Comparison of ENCODE assay signal across 12 cellular contexts in the genomic region with DNA sequence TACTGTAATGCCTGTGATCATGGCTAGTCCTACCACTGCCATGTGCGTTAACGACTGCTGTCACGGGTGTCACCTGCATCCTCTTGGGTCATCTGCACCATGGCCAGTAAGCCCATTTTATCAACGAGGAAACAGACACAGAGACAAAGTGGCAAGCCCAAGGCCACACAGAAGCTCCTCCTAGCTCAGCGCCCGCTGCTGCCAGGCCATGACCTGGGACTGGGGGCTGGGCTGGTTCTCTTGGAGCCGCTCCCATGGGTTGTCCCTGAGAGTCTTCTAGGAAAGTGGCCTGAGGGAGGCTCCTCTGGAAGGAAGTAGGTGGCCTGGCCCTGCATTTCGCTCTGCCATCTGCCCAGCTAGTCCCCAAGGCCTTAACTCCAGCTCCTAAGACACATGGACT. TPM values are rescaled to one million over a fixed set of nuclear protein-coding genes. Genes with fewer than 3 reads are reported as not detected.
DNase-seq lines count a peak whose midpoint lies in the region; ATAC-seq and TF ChIP-seq lines count a peak whose summit lies in the region.
"Had no signal": no experiment of that assay in that cellular context is flagged by ENCODE, and none has a peak within 500 bp of the region (broad histone marks: within the 10 kb centered on the region; RNA-seq: fewer than 3 reads in every experiment).

No MANE protein-coding gene starts in this region.

- no peak overlapping the region for H3K4me3 Mint-ChIP-seq in activated naive CD8-positive, alpha-beta T cell treated with anti-CD3 and anti-CD28 coated beads, Interleukin-2, amount 50 U/mL, for 24 hours

- H3K27me3 ChIP-seq in heart left ventricle: no peaks in the 10 kb centered on the region
- no peaks in the 10 kb centered on the region for H3K27me3 ChIP-seq in lower lobe of right lung (ENCODE audit: low read depth)
- no peaks in the 10 kb centered on the region for H3K27me3 ChIP-seq in tibial nerve
- H3K27me3 ChIP-seq in mesendoderm (ENCODE audit: insufficient read depth, low read length, poor library complexity): no peaks in the 10 kb centered on the region

- H3K9me3 Mint-ChIP-seq in activated naive CD8-positive, alpha-beta T cell treated with anti-CD3 and anti-CD28 coated beads, Interleukin-2, amount 50 U/mL, for 24 hours: no peaks in the 10 kb centered on the region

- H3K18ac ChIP-seq in mesendoderm (ENCODE audit: low read length): no peak overlapping the region

- H3K23ac ChIP-seq in mesendoderm (ENCODE audit: low read length): no peak overlapping the region

- H2BK120ac ChIP-seq in mesendoderm (ENCODE audit: low read depth, low read length): no peak overlapping the region

- no peak overlapping the region for H2BK5ac ChIP-seq in mesendoderm (ENCODE audit: low read length)

- H2BK15ac ChIP-seq in mesendoderm (replicated peaks; ENCODE audit: low read depth): no peak overlapping the region

- peak overlapping the region; percentile 80 for H3K27ac Mint-ChIP-seq in activated naive CD8-positive, alpha-beta T cell treated with anti-CD3 and anti-CD28 coated beads, Interleukin-2, amount 50 U/mL, for 24 hours

- DNase-seq in heart left ventricle (no peak), left ventricle myocardium superior (no peak), lower lobe of right lung (no peak), tibial nerve (ENCODE audit: low spot score in 2 of 2) (no peak), islet precursor cell (no peak), SIG-M5 treated with dmso at 0.1 percent for 504 hours (lab: John Stamatoyannopoulos, UW; ENCODE audit: unreplicated experiment) (no peak), mesendoderm (no peak)
- no peak for DNase-seq in activated naive CD8-positive, alpha-beta T cell treated with anti-CD3 and anti-CD28 coated beads, Interleukin-2, amount 50 U/mL, for 24 hours
- DNase-seq: GDM1, MM.1S had no signal

- no peaks in the 10 kb centered on the region for H3K27me3 Mint-ChIP-seq in activated naive CD8-positive, alpha-beta T cell treated with anti-CD3 and anti-CD28 coated beads, Interleukin-2, amount 50 U/mL, for 24 hours

- no peak for ATAC-seq in heart left ventricle
- ATAC-seq in left ventricle myocardium superior: no peak
- no peak for ATAC-seq in activated naive CD8-positive, alpha-beta T cell treated with anti-CD3 and anti-CD28 coated beads, Interleukin-2, amount 50 U/mL, for 24 hours
- no peak for ATAC-seq in lower lobe of right lung

- H3K79me1 ChIP-seq in mesendoderm (ENCODE audit: low read length): peaks cover 8% of the 10 kb centered on the region

- TF ChIP-seq POLR2A in heart left ventricle (IDR thresholded peaks at IDR 0.05) (no peak), tibial nerve (IDR thresholded peaks at IDR 0.05) (no peak)

- TF ChIP-seq CTCF in heart left ventricle (IDR thresholded peaks at IDR 0.05): no peak
- TF ChIP-seq CTCF in lower lobe of right lung (IDR thresholded peaks at IDR 0.05): no peak
- no peak for TF ChIP-seq CTCF in tibial nerve (IDR thresholded peaks at IDR 0.05)

- 61 to 85% (median 69%) methylated on average over 8 of the region's 8 CpGs for WGBS in heart left ventricle, 4 donors
- WGBS in tibial nerve, 2 donors: 78 to 87% methylated on average over 3 to 7 of the region's 8 CpGs
- WGBS in mesendoderm (ENCODE audit: extremely low coverage, insufficient coverage, low lambda C conversion rate): no CpG with 5 or more reads among the region's 8 CpGs

- no peak overlapping the region for H3K56ac ChIP-seq in mesendoderm (ENCODE audit: low read length)

- H3K9ac ChIP-seq in mesendoderm (ENCODE audit: low read length): no peak overlapping the region

- peaks cover 19 to 92% (median 77%) of the 10 kb centered on the region in 12 donors for H3K4me1 ChIP-seq in heart left ventricle
- peaks cover 83% of the 10 kb centered on the region for H3K4me1 ChIP-seq in lower lobe of right lung
- peaks cover 0 to 86% (median 58%) of the 10 kb centered on the region in 4 donors for H3K4me1 ChIP-seq in tibial nerve
- H3K4me1 ChIP-seq in mesendoderm (ENCODE audit: control insufficient read depth, low read depth, low read length): peaks cover 5% of the 10 kb centered on the region

- no peak overlapping the region for H3K4me2 ChIP-seq in mesendoderm (ENCODE audit: low read length)
- H3K4me2 ChIP-seq: PC-9 had no signal

- intact Hi-C loops in heart left ventricle (cut with DNase I) (loop anchor here in 6 of 10 donors (5.0 kb wide), 4 partner anchors 34 to 91 kb away; no protein-coding TSS in a partner anchor), left ventricle myocardium superior (cut with micrococcal nuclease) (loop anchor here (10.0 kb wide), 1 partner anchor 47 kb away; no protein-coding TSS in a partner anchor), lower lobe of right lung (cut with DNase I) (no loop called here)

- no peak overlapping the region for H3K4me3 ChIP-seq in heart left ventricle
- no peak overlapping the region for H3K4me3 ChIP-seq in lower lobe of right lung
- no peak overlapping the region for H3K4me3 ChIP-seq in tibial nerve
- H3K4me3 ChIP-seq in mesendoderm (ENCODE audit: low read length): no peak overlapping the region
- H3K4me3 ChIP-seq: PC-9, prostate gland had no signal

- H3K4me1 Mint-ChIP-seq in activated naive CD8-positive, alpha-beta T cell treated with anti-CD3 and anti-CD28 coated beads, Interleukin-2, amount 50 U/mL, for 24 hours: peaks cover 47% of the 10 kb centered on the region

- no peaks in the 10 kb centered on the region for H3K79me2 ChIP-seq in mesendoderm (ENCODE audit: control insufficient read depth, insufficient read depth, low read length)

- peaks cover 21% of the 10 kb centered on the region for H3K36me3 Mint-ChIP-seq in activated naive CD8-positive, alpha-beta T cell treated with anti-CD3 and anti-CD28 coated beads, Interleukin-2, amount 50 U/mL, for 24 hours (ENCODE audit: low read depth)

- no peak overlapping the region for H3K4ac ChIP-seq in mesendoderm (ENCODE audit: low read depth, low read length)

- H3K9me3 ChIP-seq in heart left ventricle: no peaks in the 10 kb centered on the region
- H3K9me3 ChIP-seq in lower lobe of right lung: no peaks in the 10 kb centered on the region
- H3K9me3 ChIP-seq in tibial nerve: no peaks in the 10 kb centered on the region
- H3K9me3 ChIP-seq: prostate gland had no signal

- no peak overlapping the region for H4K5ac ChIP-seq in mesendoderm (ENCODE audit: low read length)

- H4K8ac ChIP-seq in mesendoderm (ENCODE audit: low read depth, low read length): no peak overlapping the region

- H3K36me3 ChIP-seq in heart left ventricle (peaks cover 3 to 60% (median 50%) of the 10 kb centered on the region in 9 donors), lower lobe of right lung (peaks cover 59% of the 10 kb centered on the region), tibial nerve (peaks cover 5 to 53% (median 10%) of the 10 kb centered on the region in 3 donors), mesendoderm (ENCODE audit: control insufficient read depth, insufficient read depth, low read length) (peaks cover 10% of the 10 kb centered on the region)

- H3K27ac ChIP-seq in heart left ventricle: peak overlapping the region; percentile 82 to 97 (median 94)
- H3K27ac ChIP-seq in lower lobe of right lung: peak overlapping the region; percentile 83
- H3K27ac ChIP-seq in tibial nerve: peak overlapping the region in 3 of 4 donors; percentile 84 to 99 (median 93)
- no peak overlapping the region for H3K27ac ChIP-seq in mesendoderm (ENCODE audit: low read depth, low read length)
- H3K27ac ChIP-seq: PC-9 had no signal

- H2AK5ac ChIP-seq in mesendoderm (ENCODE audit: low read length): no peak overlapping the region

- TF ChIP-seq EP300 in tibial nerve (IDR thresholded peaks at IDR 0.05): no peak

RNA-seq across cellular contexts. Expression of gene DUSP7, which starts 4.9 kb away (rescaled TPM):
- total RNA-seq in heart left ventricle (10 to 100 TPM; 14.5 to 33.2 (median 20.7) TPM), left ventricle myocardium superior (25.2 TPM), lower lobe of right lung (28.8 TPM), tibial nerve (10 to 100 TPM in 3 of 4 donors, 1 to 10 TPM in 1; 8.1 to 15.0 (median 11.5) TPM)
- 10 to 100 TPM in 1 of 2 donors, 1 to 10 TPM in 1; 9.2 to 26.1 TPM for polyA plus RNA-seq in heart left ventricle
- 13.1 TPM for polyA plus RNA-seq in mesendoderm (2013, experiment 1 of 2)
- 13.9 TPM for polyA plus RNA-seq in mesendoderm (2013, experiment 2 of 2)

RNA-seq across cellular contexts. Expression of gene RPL29, which starts 55.7 kb away (rescaled TPM):
- 100 to 1,000 TPM; 515 to 986 (median 681) TPM for total RNA-seq in heart left ventricle
- polyA plus RNA-seq in heart left ventricle: 1,000 to 10,000 TPM; 1,354 to 1,405 TPM
- 663 TPM for total RNA-seq in left ventricle myocardium superior
- total RNA-seq in lower lobe of right lung: 765 TPM
- 1,000 to 10,000 TPM in 3 of 4 donors, 100 to 1,000 TPM in 1; 809 to 1,472 (median 1,336) TPM for total RNA-seq in tibial nerve
- polyA plus RNA-seq in mesendoderm (2013, experiment 1 of 2): 2,106 TPM
- polyA plus RNA-seq in mesendoderm (2013, experiment 2 of 2): 2,168 TPM
